ENCODE assay signal across 15 cellular contexts in genomic region chr2:231388725-231389346, GRCh38. TPM values are rescaled to one million over a fixed set of nuclear protein-coding genes. Genes with fewer than 3 reads are reported as not detected.
DNase-seq lines count a peak whose midpoint lies in the region; ATAC-seq and TF ChIP-seq lines count a peak whose summit lies in the region.
"Had no signal": no experiment of that assay in that cellular context is flagged by ENCODE, and none has a peak within 500 bp of the region (broad histone marks: within the 10 kb centered on the region; RNA-seq: fewer than 3 reads in every experiment).

No MANE protein-coding gene starts in this region.

- H3K4me3 ChIP-seq in skeletal muscle satellite cell (ENCODE audit: low read length) = no peak overlapping the region
- H3K4me3 ChIP-seq: coronary artery had no signal

- H3K27me3 ChIP-seq in layer of hippocampus (ENCODE audit: control insufficient read depth, insufficient read depth, low read length) (peaks cover 2% of the 10 kb centered on the region), skeletal muscle satellite cell (ENCODE audit: control insufficient read depth, insufficient read depth, low read length) (peaks cover 4% of the 10 kb centered on the region)

- peaks cover 3% of the 10 kb centered on the region for H3K36me3 Mint-ChIP-seq in T-helper 17 cell (ENCODE audit: low read depth)

- H3K27ac ChIP-seq in layer of hippocampus (ENCODE audit: low read depth, low read length) = peak overlapping the region; percentile 87

- no peak overlapping the region for H3K4me3 Mint-ChIP-seq in T-helper 17 cell
- H3K4me3 Mint-ChIP-seq: activated CD4-positive, alpha-beta T cell treated with anti-CD3 and anti-CD28 coated beads, Interleukin-2, amount 10 ng/mL, durations not matched to agents 7 days and 5 days had no signal

- ATAC-seq in GM18505 (IDR thresholded peaks at IDR 0.05; ENCODE audit: unreplicated experiment) (no peak), T-helper 17 cell (no peak)

- DNase-seq in T-helper 17 cell (no peak), COR-L47 (lab: John Stamatoyannopoulos, UW) (no peak), DMS 273 treated with DMSO at 0.1 percent for 48 hours (lab: John Stamatoyannopoulos, UW) (no peak), SIG-M5 (lab: John Stamatoyannopoulos, UW) (no peak), NK-92 (lab: John Stamatoyannopoulos, UW; ENCODE audit: unreplicated experiment) (no peak)
- DNase-seq: activated CD4-positive, alpha-beta T cell treated with anti-CD3 and anti-CD28 coated beads, Interleukin-2, amount 10 ng/mL, durations not matched to agents 7 days and 5 days; activated naive CD4-positive, alpha-beta T cell treated with Interleukin-2 at 50 U/mL for 16 hours; kidney; mesendoderm; NCI-H1417 treated with DMSO at 0.1 percent for 48 hours; stimulated activated CD4-positive, alpha-beta T cell treated with anti-CD3 and anti-CD28 coated beads, Interleukin-2, amount 100 ng/mL, for 24 hours had no signal

- no peaks in the 10 kb centered on the region for H3K9me3 ChIP-seq in T-helper 17 cell (ENCODE audit: control insufficient read depth, low read length, poor library complexity, severe bottlenecking)
- H3K9me3 ChIP-seq in skeletal muscle satellite cell (replicated peaks; ENCODE audit: low read length) = peaks cover 8% of the 10 kb centered on the region

- H3K27me3 Mint-ChIP-seq in T-helper 17 cell = peaks cover 47% of the 10 kb centered on the region

- peaks cover 26% of the 10 kb centered on the region for H3K4me1 ChIP-seq in skeletal muscle satellite cell (ENCODE audit: control insufficient read depth, insufficient read depth, low read length)

- no peaks in the 10 kb centered on the region for H3K36me3 ChIP-seq in skeletal muscle satellite cell (ENCODE audit: insufficient read depth, low read length)

- peak; percentile 19 for TF ChIP-seq POLR2A in GM18505 (IDR thresholded peaks at IDR 0.05; ENCODE audit: borderline replicate concordance, extremely low read depth, insufficient read depth, insufficient read length)

- H3K9ac ChIP-seq in skeletal muscle satellite cell (ENCODE audit: low read depth, low read length) = peak overlapping the region; percentile 67

- peak overlapping the region; percentile 47 for H3K4me2 ChIP-seq in skeletal muscle satellite cell (ENCODE audit: low read length)

- H3K27ac Mint-ChIP-seq in T-helper 17 cell = peak overlapping the region; percentile 65
- H3K27ac Mint-ChIP-seq: activated CD4-positive, alpha-beta T cell treated with anti-CD3 and anti-CD28 coated beads, Interleukin-2, amount 10 ng/mL, durations not matched to agents 7 days and 5 days had no signal

- H3K4me1 Mint-ChIP-seq in T-helper 17 cell = peaks cover 11% of the 10 kb centered on the region

RNA-seq across cellular contexts. Expression of gene B3GNT7, which starts 6.7 kb away (rescaled TPM):
- total RNA-seq in T-helper 17 cell = under 1 TPM; 0.22 to 0.37 TPM
- total RNA-seq in skeletal muscle satellite cell (2012; rRNA removed) = under 0.01 TPM in 1 of 2 replicates, not detected in the other
- total RNA-seq: activated CD4-positive, alpha-beta T cell treated with anti-CD3 and anti-CD28 coated beads, Interleukin-2, amount 10 ng/mL, durations not matched to agents 7 days and 5 days had no signal
